Comparison of ENCODE assay signal across 11 cellular contexts in genomic region chr20:11098888-11099287, GRCh38.
DNase-seq lines count a peak whose midpoint lies in the region; ATAC-seq and TF ChIP-seq lines count a peak whose summit lies in the region.
"Had no signal": no experiment of that assay in that cellular context is flagged by ENCODE, and none has a peak within 500 bp of the region (broad histone marks: within the 10 kb centered on the region; RNA-seq: fewer than 3 reads in every experiment).

No MANE protein-coding gene starts in this region.

- ATAC-seq in HG03520 (IDR thresholded peaks at IDR 0.05; ENCODE audit: unreplicated experiment) = no peak

- no peak for DNase-seq in GM12865 (ENCODE audit: low read depth)
- peak; percentile 31 for DNase-seq in OCI-M1 (lab: John Stamatoyannopoulos, UW)
- peak; percentile 39 to 55 for DNase-seq in dermis microvascular lymphatic vessel endothelial cell (ENCODE audit: low read depth in 2 of 2)
- DNase-seq in myocyte (ENCODE audit: low read depth) = peak; percentile 15
- no peak for DNase-seq in islet precursor cell
- DNase-seq in COLO829 (ENCODE audit: low spot score) = no peak
- DNase-seq: activated naive CD4-positive, alpha-beta T cell; mesenchymal stem cell; occipital lobe; Right ventricle myocardium superior had no signal

- no peak overlapping the region for H3K4me3 ChIP-seq in GM12865 (ENCODE audit: low read depth, low read length)

- peak; percentile 2 for TF ChIP-seq CTCF in GM12865 (IDR thresholded peaks at IDR 0.05; ENCODE audit: insufficient read depth, low read depth, low read length, missing control alignments)

Comparison
In these comparisons a context has a peak if more than half of its experiments do, and no peak if none do; other contexts are left out.
1. DNase-seq: peak in OCI-M1 (single experiment), dermis microvascular lymphatic vessel endothelial cell (2 of 2) and myocyte (single experiment); none in GM12865 (single experiment), islet precursor cell (single experiment) and COLO829 (single experiment).